Comparison of ENCODE assay signal across 19 cellular contexts in genomic region chr12:18970603-18971002, GRCh38.
DNase-seq lines count a peak whose midpoint lies in the region; ATAC-seq and TF ChIP-seq lines count a peak whose summit lies in the region.
"Had no signal": no experiment of that assay in that cellular context is flagged by ENCODE, and none has a peak within 500 bp of the region (broad histone marks: within the 10 kb centered on the region; RNA-seq: fewer than 3 reads in every experiment).

No MANE protein-coding gene starts in this region.

- H3K4me1 ChIP-seq in mesendoderm (ENCODE audit: control insufficient read depth, low read depth, low read length), result no peaks in the 10 kb centered on the region
- H3K4me1 ChIP-seq: SJSA1 had no signal

- no peaks in the 10 kb centered on the region for H3K79me2 ChIP-seq in mesendoderm (ENCODE audit: control insufficient read depth, insufficient read depth, low read length)

- H3K27ac Mint-ChIP-seq in WTC11, result no peak overlapping the region
- H3K27ac Mint-ChIP-seq: CD4-positive, alpha-beta memory T cell had no signal

- H4K5ac ChIP-seq in mesendoderm (ENCODE audit: low read length), result no peak overlapping the region

- no peaks in the 10 kb centered on the region for H3K27me3 ChIP-seq in mesendoderm (ENCODE audit: insufficient read depth, low read length, poor library complexity)
- H3K27me3 ChIP-seq: SJSA1 had no signal

- no peak overlapping the region for H2BK5ac ChIP-seq in mesendoderm (ENCODE audit: low read length)

- ATAC-seq in WTC11, result peak; percentile 70
- ATAC-seq in GM21515 (IDR thresholded peaks at IDR 0.05; ENCODE audit: unreplicated experiment), result no peak

- no peak overlapping the region for H3K4me3 Mint-ChIP-seq in WTC11
- H3K4me3 Mint-ChIP-seq: CD4-positive, alpha-beta memory T cell had no signal

- H3K9ac ChIP-seq in mesendoderm (ENCODE audit: low read length), result no peak overlapping the region

- peaks cover 7% of the 10 kb centered on the region; the same call in 1 of the 2 replicates for H3K9me3 Mint-ChIP-seq in WTC11
- H3K9me3 Mint-ChIP-seq: CD4-positive, alpha-beta memory T cell had no signal

- no peaks in the 10 kb centered on the region for H3K79me1 ChIP-seq in mesendoderm (ENCODE audit: low read length)

- no CpG with 5 or more reads among the region's 6 CpGs for WGBS in mesendoderm (ENCODE audit: extremely low coverage, insufficient coverage, low lambda C conversion rate)

- no peak overlapping the region for H3K27ac ChIP-seq in mesendoderm (ENCODE audit: low read depth, low read length)
- H3K27ac ChIP-seq: PC-9, SJSA1 had no signal

- no peak overlapping the region for H2BK120ac ChIP-seq in mesendoderm (ENCODE audit: low read depth, low read length)

- POLR2A ChIA-PET in WTC11 (lab: Charles Lee), result no interaction called here

- no peak for TF ChIP-seq CTCF in WTC11 (IDR thresholded peaks at IDR 0.05)

- peaks cover 4% of the 10 kb centered on the region; the same call in 1 of the 2 replicates for H3K36me3 Mint-ChIP-seq in WTC11
- H3K36me3 Mint-ChIP-seq: CD4-positive, alpha-beta memory T cell had no signal

- H3K27me3 Mint-ChIP-seq in WTC11 (ENCODE audit: low read depth), result no peaks in the 10 kb centered on the region; the same call in 1 of the 2 replicates

- no peak overlapping the region for H3K56ac ChIP-seq in mesendoderm (ENCODE audit: low read length)

- H4K8ac ChIP-seq in mesendoderm (ENCODE audit: low read depth, low read length), result no peak overlapping the region

- CTCF ChIA-PET in WTC11 (lab: Charles Lee), result no interaction called here

- DNase-seq in COLO829 (ENCODE audit: low spot score) (peak; percentile 31), HT1080 (ENCODE audit: low read depth) (peak; percentile 12), WTC11 (ENCODE audit: low spot score) (no peak), mesendoderm (peak; percentile 19), cardiac septum (ENCODE audit: low spot score) (no peak), activated gamma-delta T cell treated with Interleukin-2 at 50 U/mL for 16 hours (no peak), NCI-H187 (lab: John Stamatoyannopoulos, UW) (no peak)
- DNase-seq: 8988T; CD4-positive, alpha-beta memory T cell; DMS79; GF-D8; KBM-7; NCI-H1417 treated with DMSO at 0.1 percent for 48 hours; NCI-H2029 treated with DMSO at 0.1 percent for 48 hours; NCI-H510A treated with DMSO at 0.1 percent for 48 hours; NCI-H82; PC-9 had no signal

- H2BK15ac ChIP-seq in mesendoderm (replicated peaks; ENCODE audit: low read depth), result no peak overlapping the region

- no peak overlapping the region for H3K18ac ChIP-seq in mesendoderm (ENCODE audit: low read length)

- no peak overlapping the region for H3K4me2 ChIP-seq in mesendoderm (ENCODE audit: low read length)
- H3K4me2 ChIP-seq: PC-9 had no signal

- no peaks in the 10 kb centered on the region for H3K36me3 ChIP-seq in mesendoderm (ENCODE audit: control insufficient read depth, insufficient read depth, low read length)
- H3K36me3 ChIP-seq: SJSA1 had no signal

- H3K4me3 ChIP-seq in mesendoderm (ENCODE audit: low read length), result no peak overlapping the region
- H3K4me3 ChIP-seq: PC-9, SJSA1 had no signal

- H3K4me1 Mint-ChIP-seq in WTC11, result peaks cover 50% of the 10 kb centered on the region
- H3K4me1 Mint-ChIP-seq: CD4-positive, alpha-beta memory T cell had no signal

- no peak overlapping the region for H2AK5ac ChIP-seq in mesendoderm (ENCODE audit: low read length)

- H3K23ac ChIP-seq in mesendoderm (ENCODE audit: low read length), result no peak overlapping the region

- no peak overlapping the region for H3K4ac ChIP-seq in mesendoderm (ENCODE audit: low read depth, low read length)

- intact Hi-C loops in cardiac septum (cut with DNase I), result no loop called here

TF ChIP-seq in WTC11, 78 proteins besides CTCF, POLR2A, EP300 and RAD21:
- TF ChIP-seq USF2 (CRISPR knock-in tag; IDR thresholded peaks at IDR 0.05) (peak; percentile 44; the same call in 1 of the 2 replicates), MXD4 (CRISPR knock-in tag; IDR thresholded peaks at IDR 0.05; ENCODE audit: borderline replicate concordance) (no peak)

Comparison
In these comparisons a context has a peak if more than half of its experiments do, and no peak if none do; other contexts are left out.
1. DNase-seq: peak in COLO829 (single experiment), HT1080 (single experiment) and mesendoderm (single experiment); none in WTC11 (single experiment), cardiac septum (single experiment), activated gamma-delta T cell treated with Interleukin-2 at 50 U/mL for 16 hours (single experiment) and NCI-H187 (0 of 2).